Comparison of ENCODE assay signal across 24 cellular contexts in the genomic region with DNA sequence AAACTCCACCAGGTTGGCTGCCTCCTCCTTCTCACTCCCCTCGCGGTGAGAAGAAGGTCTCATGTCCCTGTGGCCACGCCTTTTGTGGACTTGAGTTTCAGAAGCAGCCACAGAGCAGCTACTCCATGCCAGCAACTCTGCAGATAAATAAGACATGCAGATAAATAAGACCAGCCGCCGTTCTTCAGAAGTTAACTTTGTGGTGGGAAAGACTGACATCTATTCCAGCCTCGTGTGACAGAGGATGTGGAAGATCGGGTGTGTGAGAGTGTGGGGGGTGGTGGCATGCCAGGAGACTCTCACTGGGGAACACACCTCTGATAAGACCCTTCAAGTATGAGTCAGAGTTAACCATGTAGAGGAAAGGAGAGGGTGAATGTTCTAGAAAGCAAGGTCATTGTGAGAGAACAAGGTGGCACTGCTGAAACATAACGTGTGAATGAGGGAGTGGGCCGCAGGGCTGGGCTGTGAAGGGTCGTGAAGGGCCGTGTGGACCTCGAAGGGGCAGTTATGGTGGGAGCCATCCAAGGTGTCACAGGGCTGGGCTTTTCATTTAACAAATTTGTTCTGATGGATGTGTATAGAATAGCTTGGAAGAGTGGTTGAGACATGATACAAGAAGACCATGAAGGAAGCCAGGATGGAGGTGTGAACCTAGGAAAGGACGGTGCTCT. TPM values are rescaled to one million over a fixed set of nuclear protein-coding genes. Genes with fewer than 3 reads are reported as not detected.
DNase-seq lines count a peak whose midpoint lies in the region; ATAC-seq, FAIRE-seq and TF ChIP-seq lines count a peak whose summit lies in the region.
"Had no signal": no experiment of that assay in that cellular context is flagged by ENCODE, and none has a peak within 500 bp of the region (broad histone marks: within the 10 kb centered on the region; RNA-seq: fewer than 3 reads in every experiment).

No MANE protein-coding gene starts in this region.

- POLR2A ChIA-PET in GM12878 (lab: Charles Lee): no interaction called here

- SMC1A ChIA-PET in GM12878 (lab: Charles Lee; ENCODE audit: uncharacterized antibody, unreplicated experiment): interaction anchor here (0.6 kb wide), 1 partner anchor 280 kb away, joined by 3 read pairs; no protein-coding TSS in a partner anchor

- TF ChIP-seq RAD21 in GM12878 (IDR thresholded peaks at IDR 0.05; ENCODE audit: insufficient read depth, low read depth, low read length): no peak

- DNase-seq in GM12878 (ENCODE audit: low read depth, low spot score) (no peak), mucosa of descending colon (no peak), stomach (peak; percentile 44), GM10266 (ENCODE audit: extremely low spot score) (no peak), islet precursor cell (no peak), NCI-H1417 treated with DMSO at 0.1 percent for 48 hours (lab: John Stamatoyannopoulos, UW) (no peak)
- DNase-seq: CD4-positive, CD25-positive, alpha-beta regulatory T cell; EL; GF-D8; GM23248; HCEC 1CT; MV-4-11; NCI-H1105 treated with DMSO at 0.1 percent for 48 hours; NCI-H1694; NCI-H69; NK-92 treated with Interleukin-12 subunit alpha and Interleukin-12 subunit beta, amount 100 ng/mL, for 24 hours; SIG-M5; SK-N-SH had no signal

- TF ChIP-seq EP300 in GM12878 (IDR thresholded peaks at IDR 0.05; ENCODE audit: borderline replicate concordance in 1 of 2, control insufficient read depth in 1 of 2, low read depth in 2 of 2, low read length in 2 of 2) (no peak), stomach (IDR thresholded peaks at IDR 0.05) (no peak)

- no peak for FAIRE-seq in GM12878 (lab: Jason Lieb, UNC)

- BruUV-seq in GM12878 (replicated peaks; lab: Mats Ljungman, UMichigan): no TSS peak

- ATAC-seq in GM12878: peak; percentile 23; the same call in 2 of the 3 replicates
- peak; percentile 20 for ATAC-seq in mucosa of descending colon
- ATAC-seq: Panc1 had no signal

- H3K9me3 ChIP-seq in GM12878 (replicated peaks; ENCODE audit: control insufficient read depth, insufficient read depth, low read length): peaks cover 7% of the 10 kb centered on the region; the same call in 2 of the 3 replicates
- no peaks in the 10 kb centered on the region for H3K9me3 ChIP-seq in mucosa of descending colon
- peaks cover 0 to 11% (median 5%) of the 10 kb centered on the region in 4 donors for H3K9me3 ChIP-seq in stomach
- H3K9me3 ChIP-seq: SK-N-SH had no signal

- H3K4me1 ChIP-seq in KMS-11 (ENCODE audit: low read depth, poor library complexity, severe bottlenecking): peaks cover 64% of the 10 kb centered on the region
- peaks cover 14% of the 10 kb centered on the region for H3K4me1 ChIP-seq in GM12878 (ENCODE audit: control insufficient read depth, insufficient read depth, low read length)
- peaks cover 4% of the 10 kb centered on the region for H3K4me1 ChIP-seq in mucosa of descending colon (ENCODE audit: low read depth)
- H3K4me1 ChIP-seq in stomach: peaks cover 0 to 9% (median 2%) of the 10 kb centered on the region in 4 donors

- H3K27ac ChIP-seq in KMS-11: peak overlapping the region; percentile 55
- H3K27ac ChIP-seq in GM12878 (ENCODE audit: control insufficient read depth, insufficient read depth): no peak overlapping the region
- no peak overlapping the region for H3K27ac ChIP-seq in stomach
- H3K27ac ChIP-seq: GM23248 had no signal

- TF ChIP-seq CTCF in KMS-11 (conservative IDR thresholded peaks at IDR 0.05; ENCODE audit: low read depth, low read length): no peak
- TF ChIP-seq CTCF in GM12878 (IDR thresholded peaks at IDR 0.05 in 2 of 3, conservative IDR thresholded peaks at IDR 0.05 in 1 of 3; ENCODE audit: control insufficient read depth in 2 of 3, extremely low read depth in 1 of 3, insufficient read depth in 1 of 3, low read depth in 3 of 3, low read length in 3 of 3): no peak
- TF ChIP-seq CTCF in mucosa of descending colon (IDR thresholded peaks at IDR 0.05): no peak
- no peak for TF ChIP-seq CTCF in stomach (IDR thresholded peaks at IDR 0.05)
- no peak for TF ChIP-seq CTCF in GM10266 (IDR thresholded peaks at IDR 0.05; ENCODE audit: control insufficient read depth, insufficient read depth, low read depth, missing control alignments)

- H3K27me3 ChIP-seq in KMS-11 (ENCODE audit: insufficient read depth, low read depth) (no peaks in the 10 kb centered on the region), GM12878 (replicated peaks in 1 of 2; ENCODE audit: control insufficient read depth in 2 of 2, insufficient read depth in 2 of 2, low read length in 1 of 2) (no peaks in the 10 kb centered on the region), stomach (peaks cover 0 to 3% (median under 1%) of the 10 kb centered on the region in 3 donors)

- H3K79me2 ChIP-seq in KMS-11 (ENCODE audit: insufficient read depth, low read depth) (no peaks in the 10 kb centered on the region), GM12878 (ENCODE audit: control insufficient read depth, insufficient read depth, low read length) (no peaks in the 10 kb centered on the region)

- H3K36me3 ChIP-seq in KMS-11 (ENCODE audit: insufficient read depth) (no peaks in the 10 kb centered on the region), GM12878 (ENCODE audit: control insufficient read depth in 2 of 2, insufficient read depth in 2 of 2, low read length in 1 of 2) (no peaks in the 10 kb centered on the region; a peak in 1 of 4 replicates), mucosa of descending colon (ENCODE audit: low read depth) (no peaks in the 10 kb centered on the region), stomach (no peaks in the 10 kb centered on the region)

- CTCF ChIA-PET in GM12878 (lab: Yijun Ruan, JAX): interaction anchor here (0.6 to 1.0 kb wide), 2 partner anchors 56 to 333 kb away, joined by 3 read pairs; no protein-coding TSS in a partner anchor

- WGBS in GM12878 (ENCODE audit: insufficient coverage, insufficient replicate concordance, low lambda C conversion rate, missing lambda C conversion rate): 43% methylated on average over 13 of the region's 13 CpGs
- 46 to 58% (median 48%) methylated on average over 13 of the region's 13 CpGs for WGBS in stomach, 5 donors

- intact Hi-C loops in GM12878 (cut with micrococcal nuclease; ENCODE audit: unreplicated experiment) (no loop called here), mucosa of descending colon (cut with DNase I, micrococcal nuclease) (no loop called here), stomach (cut with DNase I; ENCODE audit: low total_unique reads) (no loop called here)

- TF ChIP-seq POLR2A in GM12878 (IDR thresholded peaks at IDR 0.05; ENCODE audit: low read depth, low read length) (no peak), stomach (IDR thresholded peaks at IDR 0.05) (no peak)

- H4K20me1 ChIP-seq in KMS-11 (ENCODE audit: insufficient read depth) (no peaks in the 10 kb centered on the region), GM12878 (ENCODE audit: control insufficient read depth, insufficient read depth) (no peaks in the 10 kb centered on the region)

- RAD21 ChIA-PET in GM12878 (lab: Charles Lee; ENCODE audit: unreplicated experiment): no interaction called here

- H3K4me3 ChIP-seq in KMS-11 (IDR thresholded peaks at IDR 0.05; ENCODE audit: insufficient read depth, low read depth, low read length) (no peak overlapping the region), GM12878 (no peak overlapping the region), mucosa of descending colon (no peak overlapping the region), stomach (no peak overlapping the region)
- H3K4me3 ChIP-seq: GM23248 had no signal

- H3K4me2 ChIP-seq in KMS-11: peak overlapping the region; percentile 53
- no peak overlapping the region for H3K4me2 ChIP-seq in GM12878 (ENCODE audit: control insufficient read depth, insufficient read depth)
- H3K4me2 ChIP-seq: SK-N-SH had no signal

- in situ Hi-C loops in GM12878 (cut with MboI): no loop called here

- H3K9ac ChIP-seq in KMS-11: peak overlapping the region; percentile 28; the same call in 1 of the 2 replicates
- H3K9ac ChIP-seq in GM12878 (ENCODE audit: control insufficient read depth, insufficient read depth, low read length): no peak overlapping the region
- H3K9ac ChIP-seq: GM23248, SK-N-SH had no signal

- H2AFZ ChIP-seq in KMS-11 (ENCODE audit: low read depth) (peak overlapping the region; percentile 24), GM12878 (ENCODE audit: control insufficient read depth, low read depth, low read length) (no peak overlapping the region)
- H2AFZ ChIP-seq: GM23248 had no signal

TF ChIP-seq in GM12878, 131 proteins besides CTCF, POLR2A, EP300 and RAD21 (continues in another document):
- no peak for TF ChIP-seq ATF2 (IDR thresholded peaks at IDR 0.05; ENCODE audit: low read length)
- TF ChIP-seq ZZZ3 (IDR thresholded peaks at IDR 0.05; ENCODE audit: control insufficient read depth, insufficient read length, low read depth): no peak
- no peak for TF ChIP-seq BMI1 (IDR thresholded peaks at IDR 0.05; ENCODE audit: borderline replicate concordance)

RNA-seq across cellular contexts. Expression of gene SPACA3, which starts 0.8 kb away (rescaled TPM):
- not detected in 2 replicates for total RNA-seq in GM12878 (2013; cell fraction: nucleolus; rRNA removed)
- total RNA-seq in GM12878 (2014; rRNA removed) (0.22 TPM in 1 of 2 replicates, not detected in the other), GM12878 (2014; rRNA removed; fragmentation: Illumina TruSeq; extraction: Trizol) (not detected in 2 replicates), GM12878 (2021) (not detected in 2 replicates), mucosa of descending colon (not detected), stomach (not detected)
- not detected for polyA plus RNA-seq in GM12878 (2011; ENCODE audit: low read depth)
- polyA plus RNA-seq in GM12878 (2011; rRNA removed) (0.26 and 0.37 TPM in 2 replicates), GM12878 (2014; fragmentation: Illumina TruSeq; extraction: Trizol) (not detected in 2 replicates), GM12878 (2014; fragmentation: Nextera tagmentation; extraction: Ambion mirVana) (not detected), GM12878 (2014; rRNA removed) (not detected in 2 replicates), GM12878 (2016; fragmentation: Nextera tagmentation; extraction: Ambion mirVana) (under 1 TPM in 1 of 2 experiments, not detected in 1; 0.30 TPM), stomach (under 1 TPM in 1 of 3 donors, not detected in 2; 0.15 TPM)
- polyA plus RNA-seq in GM12878 (2011; cell fraction: cytosol; rRNA removed): 0.37 and 0.96 TPM in 2 replicates
- 0.21 TPM in 1 of 2 replicates, not detected in the other for polyA plus RNA-seq in GM12878 (2011; cell fraction: nucleus; rRNA removed)
- polyA plus RNA-seq in GM12878 (2012): 0.21 TPM in 1 of 2 replicates, not detected in the other
- not detected in 2 replicates for polyA minus RNA-seq in GM12878 (2011; rRNA and poly(A)+ RNA removed)
- polyA minus RNA-seq in GM12878 (2011; cell fraction: cytosol; rRNA and poly(A)+ RNA removed): not detected in 2 replicates
- polyA minus RNA-seq in GM12878 (2011; cell fraction: nucleus; rRNA and poly(A)+ RNA removed): not detected in 2 replicates
- total RNA-seq: A673; CD4-positive, CD25-positive, alpha-beta regulatory T cell; GM23248; HT1080; NCI-H460 had no signal
- polyA plus RNA-seq: BJ; CD4-positive, CD25-positive, alpha-beta regulatory T cell; GM23248; SK-N-SH had no signal
